ENCODE assay signal across 2 cellular contexts in genomic region chr20:9517297-9518134, GRCh38.
TF ChIP-seq lines count a peak whose summit lies in the region.

No MANE protein-coding gene starts in this region.

TF ChIP-seq in GM23338, 12 proteins besides CTCF, POLR2A, EP300 and RAD21:
- no peak for TF ChIP-seq STAT1 (IDR thresholded peaks at IDR 0.05; ENCODE audit: unreplicated experiment)
- TF ChIP-seq ZNF462 (CRISPR knock-in tag; IDR thresholded peaks at IDR 0.05), result no peak
- peak; percentile 44 for TF ChIP-seq EZH2 (IDR thresholded peaks at IDR 0.05; ENCODE audit: low read depth, unreplicated experiment)
- no peak for TF ChIP-seq ZNF331 (CRISPR knock-in tag; IDR thresholded peaks at IDR 0.05; ENCODE audit: low read depth)

TF ChIP-seq in GM12878, 131 proteins besides CTCF, POLR2A, EP300 and RAD21:
- TF ChIP-seq PAX5 (IDR thresholded peaks at IDR 0.05; ENCODE audit: borderline replicate concordance, low read depth, low read length) (no peak), STAT1 (conservative IDR thresholded peaks at IDR 0.05) (no peak), SREBF1 (IDR thresholded peaks at IDR 0.05; ENCODE audit: low read length) (no peak), ESRRA (IDR thresholded peaks at IDR 0.05; ENCODE audit: low read length) (no peak), YY1 (IDR thresholded peaks at IDR 0.05; ENCODE audit: low read depth, low read length) (no peak), HDGF (IDR thresholded peaks at IDR 0.05) (no peak), PBX3 (IDR thresholded peaks at IDR 0.05; ENCODE audit: insufficient replicate concordance, low read depth, low read length) (no peak), E2F8 (IDR thresholded peaks at IDR 0.05; ENCODE audit: low read depth, partially characterized antibody) (no peak), DPF2 (IDR thresholded peaks at IDR 0.05) (no peak), PRDM15 (CRISPR knock-in tag; IDR thresholded peaks at IDR 0.05) (no peak), NR2C1 (IDR thresholded peaks at IDR 0.05) (no peak), BCL11A (IDR thresholded peaks at IDR 0.05; ENCODE audit: low read depth, low read length) (no peak), SP1 (IDR thresholded peaks at IDR 0.05; ENCODE audit: low read depth, low read length) (no peak), CREB1 (IDR thresholded peaks at IDR 0.05; ENCODE audit: low read depth) (no peak), ZNF24 (IDR thresholded peaks at IDR 0.05) (no peak)
